ENCODE assay signal across 1 cellular context in the genomic region with DNA sequence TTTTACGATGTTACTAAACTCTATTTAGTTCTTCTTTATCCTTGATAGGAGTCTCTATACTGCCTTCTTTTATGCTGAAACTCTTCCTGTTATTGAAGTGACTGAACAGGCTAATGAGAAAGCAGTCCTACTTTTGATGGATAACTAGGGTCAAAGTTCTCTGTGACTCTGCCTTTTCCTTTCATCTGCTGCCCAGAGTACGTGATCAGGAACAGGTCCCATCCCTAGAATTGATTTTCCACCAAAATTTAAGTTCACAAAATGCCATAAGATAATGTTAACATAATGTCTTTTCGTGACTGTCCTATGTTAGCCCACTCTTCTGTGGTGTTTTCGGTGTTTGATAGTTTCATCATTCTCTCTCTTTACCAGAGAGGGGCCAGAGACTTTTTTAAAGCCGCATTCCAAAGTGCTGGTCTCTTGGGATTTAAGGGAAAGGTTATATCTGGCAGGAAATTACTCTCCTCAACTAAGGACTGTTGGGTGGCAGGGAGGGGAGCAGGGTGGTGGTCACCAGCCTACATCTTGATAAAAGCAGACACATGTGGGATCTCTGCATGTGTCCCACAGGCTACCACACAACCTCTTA.
TF ChIP-seq lines count a peak whose summit lies in the region.

No MANE protein-coding gene starts in this region.

TF ChIP-seq in HepG2, 621 proteins besides CTCF, POLR2A, EP300 and RAD21 (continued from another document and continues in another):
- TF ChIP-seq, protein P1, sequence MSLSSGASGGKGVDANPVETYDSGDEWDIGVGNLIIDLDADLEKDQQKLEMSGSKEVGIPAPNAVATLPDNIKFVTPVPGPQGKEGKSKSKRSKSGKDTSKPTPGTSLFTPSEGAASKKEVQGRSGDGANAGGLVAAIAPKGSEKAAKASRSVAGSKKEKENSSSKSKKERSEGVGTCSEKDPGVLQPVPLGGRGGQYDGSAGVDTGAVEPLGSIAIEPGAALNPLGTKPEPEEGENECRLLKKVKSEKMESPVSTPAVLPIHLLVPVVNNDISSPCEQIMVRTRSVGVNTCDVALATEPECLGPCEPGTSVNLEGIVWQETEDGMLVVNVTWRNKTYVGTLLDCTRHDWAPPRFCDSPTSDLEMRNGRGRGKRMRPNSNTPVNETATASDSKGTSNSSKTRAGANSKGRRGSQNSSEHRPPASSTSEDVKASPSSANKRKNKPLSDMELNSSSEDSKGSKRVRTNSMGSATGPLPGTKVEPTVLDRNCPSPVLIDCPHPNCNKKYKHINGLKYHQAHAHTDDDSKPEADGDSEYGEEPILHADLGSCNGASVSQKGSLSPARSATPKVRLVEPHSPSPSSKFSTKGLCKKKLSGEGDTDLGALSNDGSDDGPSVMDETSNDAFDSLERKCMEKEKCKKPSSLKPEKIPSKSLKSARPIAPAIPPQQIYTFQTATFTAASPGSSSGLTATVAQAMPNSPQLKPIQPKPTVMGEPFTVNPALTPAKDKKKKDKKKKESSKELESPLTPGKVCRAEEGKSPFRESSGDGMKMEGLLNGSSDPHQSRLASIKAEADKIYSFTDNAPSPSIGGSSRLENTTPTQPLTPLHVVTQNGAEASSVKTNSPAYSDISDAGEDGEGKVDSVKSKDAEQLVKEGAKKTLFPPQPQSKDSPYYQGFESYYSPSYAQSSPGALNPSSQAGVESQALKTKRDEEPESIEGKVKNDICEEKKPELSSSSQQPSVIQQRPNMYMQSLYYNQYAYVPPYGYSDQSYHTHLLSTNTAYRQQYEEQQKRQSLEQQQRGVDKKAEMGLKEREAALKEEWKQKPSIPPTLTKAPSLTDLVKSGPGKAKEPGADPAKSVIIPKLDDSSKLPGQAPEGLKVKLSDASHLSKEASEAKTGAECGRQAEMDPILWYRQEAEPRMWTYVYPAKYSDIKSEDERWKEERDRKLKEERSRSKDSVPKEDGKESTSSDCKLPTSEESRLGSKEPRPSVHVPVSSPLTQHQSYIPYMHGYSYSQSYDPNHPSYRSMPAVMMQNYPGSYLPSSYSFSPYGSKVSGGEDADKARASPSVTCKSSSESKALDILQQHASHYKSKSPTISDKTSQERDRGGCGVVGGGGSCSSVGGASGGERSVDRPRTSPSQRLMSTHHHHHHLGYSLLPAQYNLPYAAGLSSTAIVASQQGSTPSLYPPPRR (CRISPR knock-in tag; IDR thresholded peaks at IDR 0.05; ENCODE audit: borderline replicate concordance), result 0 out of 2 replicates have a peak, but pooled peaks have one; percentile 32
- TF ChIP-seq RXRA (CRISPR knock-in tag; IDR thresholded peaks at IDR 0.05) (no peak; the same call in 1 of the 2 replicates), PHF5A (CRISPR knock-in tag; IDR thresholded peaks at IDR 0.05; ENCODE audit: low read depth, unreplicated experiment) (peak; percentile 32), MIXL1 (CRISPR knock-in tag; IDR thresholded peaks at IDR 0.05) (peak; percentile 96), KMT2B (CRISPR knock-in tag; IDR thresholded peaks at IDR 0.05) (peak; percentile 34; the same call in 1 of the 2 replicates), ZNF557 (CRISPR knock-in tag; IDR thresholded peaks at IDR 0.05) (no peak), ZFX (CRISPR knock-in tag; IDR thresholded peaks at IDR 0.05; ENCODE audit: low read depth) (no peak), TGIF2 (CRISPR knock-in tag; IDR thresholded peaks at IDR 0.05) (no peak), FOXK1 (CRISPR knock-in tag; IDR thresholded peaks at IDR 0.05; ENCODE audit: borderline replicate concordance, low read depth) (0 out of 2 replicates have a peak, but pooled peaks have one; percentile 17), HNF4A (CRISPR knock-in tag; IDR thresholded peaks at IDR 0.05) (peak; percentile 89), AHR (CRISPR knock-in tag; IDR thresholded peaks at IDR 0.05) (no peak; the same call in 1 of the 2 replicates), GABPB1 (CRISPR knock-in tag; IDR thresholded peaks at IDR 0.05) (no peak; the same call in 1 of the 2 replicates), ZFP41 (CRISPR knock-in tag; IDR thresholded peaks at IDR 0.05; ENCODE audit: borderline replicate concordance) (no peak), ZNF552 (CRISPR knock-in tag; IDR thresholded peaks at IDR 0.05; ENCODE audit: borderline replicate concordance) (no peak), SAP130 (CRISPR knock-in tag; IDR thresholded peaks at IDR 0.05; ENCODE audit: low read depth) (peak; percentile 88), ZNF326 (CRISPR knock-in tag; IDR thresholded peaks at IDR 0.05; ENCODE audit: borderline replicate concordance) (no peak), HOXA7 (CRISPR knock-in tag; IDR thresholded peaks at IDR 0.05) (no peak), PCBP2 (optimal IDR thresholded peaks at IDR 0.05; ENCODE audit: low read depth, low read length, poor library complexity, severe bottlenecking) (no peak), MTF1 (CRISPR knock-in tag; IDR thresholded peaks at IDR 0.05) (no peak), FOXJ3 (CRISPR knock-in tag; IDR thresholded peaks at IDR 0.05; ENCODE audit: borderline replicate concordance) (no peak; the same call in 1 of the 2 replicates), ARNTL (CRISPR knock-in tag; IDR thresholded peaks at IDR 0.05) (no peak), TBL1XR1 (IDR thresholded peaks at IDR 0.05; ENCODE audit: borderline replicate concordance, low read length, partially characterized antibody) (no peak), ZNF138 (CRISPR knock-in tag; IDR thresholded peaks at IDR 0.05; ENCODE audit: low read depth) (no peak), ZNF263 (CRISPR knock-in tag; IDR thresholded peaks at IDR 0.05) (no peak; the same call in 1 of the 2 replicates), RFXANK (CRISPR knock-in tag; IDR thresholded peaks at IDR 0.05) (no peak), ZNF644 (CRISPR knock-in tag; IDR thresholded peaks at IDR 0.05; ENCODE audit: low read depth) (0 out of 2 replicates have a peak, but pooled peaks have one; percentile 4), ADNP (CRISPR knock-in tag; IDR thresholded peaks at IDR 0.05) (no peak), ZMYM2 (CRISPR knock-in tag; IDR thresholded peaks at IDR 0.05) (no peak), AGO2 (optimal IDR thresholded peaks at IDR 0.05; ENCODE audit: low read depth, low read length) (no peak), ARHGAP35 (CRISPR knock-in tag; IDR thresholded peaks at IDR 0.05; ENCODE audit: borderline replicate concordance) (no peak), ZNF274 (CRISPR knock-in tag; IDR thresholded peaks at IDR 0.05) (no peak), RCOR2 (CRISPR knock-in tag; IDR thresholded peaks at IDR 0.05) (peak; percentile 54; the same call in 1 of the 2 replicates), XBP1 (CRISPR knock-in tag; IDR thresholded peaks at IDR 0.05) (no peak), NPAS2 (CRISPR knock-in tag; IDR thresholded peaks at IDR 0.05; ENCODE audit: borderline replicate concordance) (no peak), ZC3H4 (CRISPR knock-in tag; IDR thresholded peaks at IDR 0.05; ENCODE audit: borderline replicate concordance) (no peak), FLYWCH1 (CRISPR knock-in tag; IDR thresholded peaks at IDR 0.05) (no peak), KLF15 (CRISPR knock-in tag; IDR thresholded peaks at IDR 0.05; ENCODE audit: borderline replicate concordance) (no peak)
- TF ChIP-seq, protein P2, sequence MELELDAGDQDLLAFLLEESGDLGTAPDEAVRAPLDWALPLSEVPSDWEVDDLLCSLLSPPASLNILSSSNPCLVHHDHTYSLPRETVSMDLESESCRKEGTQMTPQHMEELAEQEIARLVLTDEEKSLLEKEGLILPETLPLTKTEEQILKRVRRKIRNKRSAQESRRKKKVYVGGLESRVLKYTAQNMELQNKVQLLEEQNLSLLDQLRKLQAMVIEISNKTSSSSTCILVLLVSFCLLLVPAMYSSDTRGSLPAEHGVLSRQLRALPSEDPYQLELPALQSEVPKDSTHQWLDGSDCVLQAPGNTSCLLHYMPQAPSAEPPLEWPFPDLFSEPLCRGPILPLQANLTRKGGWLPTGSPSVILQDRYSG (CRISPR knock-in tag; IDR thresholded peaks at IDR 0.05), result no peak
- TF ChIP-seq, protein P3, sequence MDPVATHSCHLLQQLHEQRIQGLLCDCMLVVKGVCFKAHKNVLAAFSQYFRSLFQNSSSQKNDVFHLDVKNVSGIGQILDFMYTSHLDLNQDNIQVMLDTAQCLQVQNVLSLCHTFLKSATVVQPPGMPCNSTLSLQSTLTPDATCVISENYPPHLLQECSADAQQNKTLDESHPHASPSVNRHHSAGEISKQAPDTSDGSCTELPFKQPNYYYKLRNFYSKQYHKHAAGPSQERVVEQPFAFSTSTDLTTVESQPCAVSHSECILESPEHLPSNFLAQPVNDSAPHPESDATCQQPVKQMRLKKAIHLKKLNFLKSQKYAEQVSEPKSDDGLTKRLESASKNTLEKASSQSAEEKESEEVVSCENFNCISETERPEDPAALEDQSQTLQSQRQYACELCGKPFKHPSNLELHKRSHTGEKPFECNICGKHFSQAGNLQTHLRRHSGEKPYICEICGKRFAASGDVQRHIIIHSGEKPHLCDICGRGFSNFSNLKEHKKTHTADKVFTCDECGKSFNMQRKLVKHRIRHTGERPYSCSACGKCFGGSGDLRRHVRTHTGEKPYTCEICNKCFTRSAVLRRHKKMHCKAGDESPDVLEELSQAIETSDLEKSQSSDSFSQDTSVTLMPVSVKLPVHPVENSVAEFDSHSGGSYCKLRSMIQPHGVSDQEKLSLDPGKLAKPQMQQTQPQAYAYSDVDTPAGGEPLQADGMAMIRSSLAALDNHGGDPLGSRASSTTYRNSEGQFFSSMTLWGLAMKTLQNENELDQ (CRISPR knock-in tag; IDR thresholded peaks at IDR 0.05; ENCODE audit: borderline replicate concordance), result no peak
- TF ChIP-seq, protein P4, sequence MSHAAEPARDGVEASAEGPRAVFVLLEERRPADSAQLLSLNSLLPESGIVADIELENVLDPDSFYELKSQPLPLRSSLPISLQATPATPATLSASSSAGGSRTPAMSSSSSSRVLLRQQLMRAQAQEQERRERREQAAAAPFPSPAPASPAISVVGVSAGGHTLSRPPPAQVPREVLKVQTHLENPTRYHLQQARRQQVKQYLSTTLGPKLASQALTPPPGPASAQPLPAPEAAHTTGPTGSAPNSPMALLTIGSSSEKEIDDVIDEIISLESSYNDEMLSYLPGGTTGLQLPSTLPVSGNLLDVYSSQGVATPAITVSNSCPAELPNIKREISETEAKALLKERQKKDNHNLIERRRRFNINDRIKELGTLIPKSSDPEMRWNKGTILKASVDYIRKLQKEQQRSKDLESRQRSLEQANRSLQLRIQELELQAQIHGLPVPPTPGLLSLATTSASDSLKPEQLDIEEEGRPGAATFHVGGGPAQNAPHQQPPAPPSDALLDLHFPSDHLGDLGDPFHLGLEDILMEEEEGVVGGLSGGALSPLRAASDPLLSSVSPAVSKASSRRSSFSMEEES (CRISPR knock-in tag; IDR thresholded peaks at IDR 0.05), result peak; percentile 42; the same call in 1 of the 2 replicates
- TF ChIP-seq, protein P5, sequence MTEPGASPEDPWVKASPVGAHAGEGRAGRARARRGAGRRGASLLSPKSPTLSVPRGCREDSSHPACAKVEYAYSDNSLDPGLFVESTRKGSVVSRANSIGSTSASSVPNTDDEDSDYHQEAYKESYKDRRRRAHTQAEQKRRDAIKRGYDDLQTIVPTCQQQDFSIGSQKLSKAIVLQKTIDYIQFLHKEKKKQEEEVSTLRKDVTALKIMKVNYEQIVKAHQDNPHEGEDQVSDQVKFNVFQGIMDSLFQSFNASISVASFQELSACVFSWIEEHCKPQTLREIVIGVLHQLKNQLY (CRISPR knock-in tag; IDR thresholded peaks at IDR 0.05), result peak; percentile 85
- TF ChIP-seq, protein P6, sequence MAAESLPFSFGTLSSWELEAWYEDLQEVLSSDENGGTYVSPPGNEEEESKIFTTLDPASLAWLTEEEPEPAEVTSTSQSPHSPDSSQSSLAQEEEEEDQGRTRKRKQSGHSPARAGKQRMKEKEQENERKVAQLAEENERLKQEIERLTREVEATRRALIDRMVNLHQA (CRISPR knock-in tag; IDR thresholded peaks at IDR 0.05), result no peak
- TF ChIP-seq, protein P7, sequence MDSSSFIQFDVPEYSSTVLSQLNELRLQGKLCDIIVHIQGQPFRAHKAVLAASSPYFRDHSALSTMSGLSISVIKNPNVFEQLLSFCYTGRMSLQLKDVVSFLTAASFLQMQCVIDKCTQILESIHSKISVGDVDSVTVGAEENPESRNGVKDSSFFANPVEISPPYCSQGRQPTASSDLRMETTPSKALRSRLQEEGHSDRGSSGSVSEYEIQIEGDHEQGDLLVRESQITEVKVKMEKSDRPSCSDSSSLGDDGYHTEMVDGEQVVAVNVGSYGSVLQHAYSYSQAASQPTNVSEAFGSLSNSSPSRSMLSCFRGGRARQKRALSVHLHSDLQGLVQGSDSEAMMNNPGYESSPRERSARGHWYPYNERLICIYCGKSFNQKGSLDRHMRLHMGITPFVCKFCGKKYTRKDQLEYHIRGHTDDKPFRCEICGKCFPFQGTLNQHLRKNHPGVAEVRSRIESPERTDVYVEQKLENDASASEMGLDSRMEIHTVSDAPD (CRISPR knock-in tag; IDR thresholded peaks at IDR 0.05), result peak; percentile 99
- TF ChIP-seq, protein P8, sequence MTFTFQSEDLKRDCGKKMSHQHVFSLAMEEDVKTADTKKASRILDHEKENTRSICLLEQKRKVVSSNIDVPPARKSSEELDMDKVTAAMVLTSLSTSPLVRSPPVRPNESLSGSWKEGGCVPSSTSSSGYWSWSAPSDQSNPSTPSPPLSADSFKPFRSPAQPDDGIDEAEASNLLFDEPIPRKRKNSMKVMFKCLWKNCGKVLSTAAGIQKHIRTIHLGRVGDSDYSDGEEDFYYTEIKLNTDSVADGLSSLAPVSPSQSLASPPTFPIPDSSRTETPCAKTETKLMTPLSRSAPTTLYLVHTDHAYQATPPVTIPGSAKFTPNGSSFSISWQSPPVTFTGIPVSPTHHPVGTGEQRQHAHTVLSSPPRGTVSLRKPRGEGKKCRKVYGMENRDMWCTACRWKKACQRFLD (CRISPR knock-in tag; IDR thresholded peaks at IDR 0.05; ENCODE audit: borderline replicate concordance), result no peak
- TF ChIP-seq, protein P9, sequence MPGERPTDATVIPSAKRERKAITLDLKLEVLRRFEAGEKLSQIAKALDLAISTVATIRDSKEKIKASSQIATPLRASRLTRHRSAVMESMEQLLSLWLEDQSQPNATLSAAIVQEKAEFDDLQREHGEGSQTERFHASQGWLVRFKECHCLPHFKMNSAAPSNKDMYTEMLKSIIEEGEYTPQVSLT (CRISPR knock-in tag; IDR thresholded peaks at IDR 0.05; ENCODE audit: borderline replicate concordance, low read depth), result no peak
- TF ChIP-seq, protein P10, sequence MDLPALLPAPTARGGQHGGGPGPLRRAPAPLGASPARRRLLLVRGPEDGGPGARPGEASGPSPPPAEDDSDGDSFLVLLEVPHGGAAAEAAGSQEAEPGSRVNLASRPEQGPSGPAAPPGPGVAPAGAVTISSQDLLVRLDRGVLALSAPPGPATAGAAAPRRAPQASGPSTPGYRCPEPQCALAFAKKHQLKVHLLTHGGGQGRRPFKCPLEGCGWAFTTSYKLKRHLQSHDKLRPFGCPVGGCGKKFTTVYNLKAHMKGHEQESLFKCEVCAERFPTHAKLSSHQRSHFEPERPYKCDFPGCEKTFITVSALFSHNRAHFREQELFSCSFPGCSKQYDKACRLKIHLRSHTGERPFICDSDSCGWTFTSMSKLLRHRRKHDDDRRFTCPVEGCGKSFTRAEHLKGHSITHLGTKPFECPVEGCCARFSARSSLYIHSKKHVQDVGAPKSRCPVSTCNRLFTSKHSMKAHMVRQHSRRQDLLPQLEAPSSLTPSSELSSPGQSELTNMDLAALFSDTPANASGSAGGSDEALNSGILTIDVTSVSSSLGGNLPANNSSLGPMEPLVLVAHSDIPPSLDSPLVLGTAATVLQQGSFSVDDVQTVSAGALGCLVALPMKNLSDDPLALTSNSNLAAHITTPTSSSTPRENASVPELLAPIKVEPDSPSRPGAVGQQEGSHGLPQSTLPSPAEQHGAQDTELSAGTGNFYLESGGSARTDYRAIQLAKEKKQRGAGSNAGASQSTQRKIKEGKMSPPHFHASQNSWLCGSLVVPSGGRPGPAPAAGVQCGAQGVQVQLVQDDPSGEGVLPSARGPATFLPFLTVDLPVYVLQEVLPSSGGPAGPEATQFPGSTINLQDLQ (CRISPR knock-in tag; IDR thresholded peaks at IDR 0.05), result no peak
- TF ChIP-seq, protein P11, sequence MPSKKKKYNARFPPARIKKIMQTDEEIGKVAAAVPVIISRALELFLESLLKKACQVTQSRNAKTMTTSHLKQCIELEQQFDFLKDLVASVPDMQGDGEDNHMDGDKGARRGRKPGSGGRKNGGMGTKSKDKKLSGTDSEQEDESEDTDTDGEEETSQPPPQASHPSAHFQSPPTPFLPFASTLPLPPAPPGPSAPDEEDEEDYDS (CRISPR knock-in tag; IDR thresholded peaks at IDR 0.05), result peak; percentile 98
